Comparison of ENCODE assay signal across 1 cellular context in genomic region chr12:109880049-109880931, GRCh38.
TF ChIP-seq lines count a peak whose summit lies in the region.

TSS of gene GLTP (minus strand) at chr12:109880541. CDS start at chr12:109880374, 167 bp downstream.

TF ChIP-seq in HEK293, 187 proteins besides CTCF, POLR2A, EP300 and RAD21 (continued from another document and continues in another):
- TF ChIP-seq, protein P1, sequence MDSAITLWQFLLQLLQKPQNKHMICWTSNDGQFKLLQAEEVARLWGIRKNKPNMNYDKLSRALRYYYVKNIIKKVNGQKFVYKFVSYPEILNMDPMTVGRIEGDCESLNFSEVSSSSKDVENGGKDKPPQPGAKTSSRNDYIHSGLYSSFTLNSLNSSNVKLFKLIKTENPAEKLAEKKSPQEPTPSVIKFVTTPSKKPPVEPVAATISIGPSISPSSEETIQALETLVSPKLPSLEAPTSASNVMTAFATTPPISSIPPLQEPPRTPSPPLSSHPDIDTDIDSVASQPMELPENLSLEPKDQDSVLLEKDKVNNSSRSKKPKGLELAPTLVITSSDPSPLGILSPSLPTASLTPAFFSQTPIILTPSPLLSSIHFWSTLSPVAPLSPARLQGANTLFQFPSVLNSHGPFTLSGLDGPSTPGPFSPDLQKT (IDR thresholded peaks at IDR 0.05; ENCODE audit: borderline replicate concordance, low read depth, low read length), result peak; percentile 51; the same call in 1 of the 2 replicates
- TF ChIP-seq BCL11A (tag by site-specific recombination; IDR thresholded peaks at IDR 0.05; ENCODE audit: low read depth) (no peak), ZNF776 (tag by site-specific recombination; IDR thresholded peaks at IDR 0.05; ENCODE audit: borderline replicate concordance) (no peak), ZBTB17 (tag by site-specific recombination; IDR thresholded peaks at IDR 0.05) (peak; percentile 24; the same call in 1 of the 2 replicates), KLF7 (tag by site-specific recombination; IDR thresholded peaks at IDR 0.05; ENCODE audit: borderline replicate concordance) (no peak), ZBTB7A (tag by site-specific recombination; IDR thresholded peaks at IDR 0.05; ENCODE audit: low read depth) (peak; percentile 59; the same call in 1 of the 2 replicates), ZNF148 (tag by site-specific recombination; IDR thresholded peaks at IDR 0.05; ENCODE audit: borderline replicate concordance) (no peak), ZEB2 (tag by site-specific recombination; IDR thresholded peaks at IDR 0.05) (peak; percentile 22; the same call in 1 of the 2 replicates), GLI4 (tag by site-specific recombination; IDR thresholded peaks at IDR 0.05) (no peak), ZNF785 (tag by site-specific recombination; IDR thresholded peaks at IDR 0.05) (no peak), ZNF530 (tag by site-specific recombination; IDR thresholded peaks at IDR 0.05; ENCODE audit: low read depth) (no peak), ZNF404 (tag by site-specific recombination; IDR thresholded peaks at IDR 0.05) (no peak), ZIC2 (tag by site-specific recombination; IDR thresholded peaks at IDR 0.05) (no peak), SETDB1 (IDR thresholded peaks at IDR 0.05; ENCODE audit: insufficient read length, low read length) (no peak), ZNF174 (tag by site-specific recombination; IDR thresholded peaks at IDR 0.05) (no peak), TCF7L2 (IDR thresholded peaks at IDR 0.05; ENCODE audit: borderline replicate concordance, low read depth, low read length) (no peak), ZBTB1 (tag by site-specific recombination; IDR thresholded peaks at IDR 0.05) (no peak), KLF16 (tag by site-specific recombination; IDR thresholded peaks at IDR 0.05) (peak; percentile 67), KLF9 (tag by site-specific recombination; IDR thresholded peaks at IDR 0.05; ENCODE audit: low read depth) (peak; percentile 49; the same call in 1 of the 2 replicates), SP3 (tag by site-specific recombination; IDR thresholded peaks at IDR 0.05) (peak; percentile 31; the same call in 1 of the 2 replicates), ZBTB8A (tag by site-specific recombination; IDR thresholded peaks at IDR 0.05) (peak; percentile 83), SALL2 (tag by site-specific recombination; IDR thresholded peaks at IDR 0.05; ENCODE audit: borderline replicate concordance) (no peak), ZNF580 (tag by site-specific recombination; IDR thresholded peaks at IDR 0.05) (no peak), REPIN1 (tag by site-specific recombination; IDR thresholded peaks at IDR 0.05; ENCODE audit: low read depth) (no peak), PRDM4 (tag by site-specific recombination; IDR thresholded peaks at IDR 0.05) (no peak), ZNF621 (tag by site-specific recombination; IDR thresholded peaks at IDR 0.05) (no peak), ZNF76 (tag by site-specific recombination; IDR thresholded peaks at IDR 0.05; ENCODE audit: borderline replicate concordance, low read depth) (peak; percentile 43; the same call in 1 of the 2 replicates), ZNF366 (tag by site-specific recombination; conservative IDR thresholded peaks at IDR 0.05) (no peak), ZNF433 (tag by site-specific recombination; IDR thresholded peaks at IDR 0.05; ENCODE audit: low read depth) (no peak), ZNF133 (tag by site-specific recombination; IDR thresholded peaks at IDR 0.05) (0 out of 2 replicates have a peak, but pooled peaks have one; percentile 11), ZNF692 (tag by site-specific recombination; IDR thresholded peaks at IDR 0.05) (no peak), BCL11B (tag by site-specific recombination; IDR thresholded peaks at IDR 0.05; ENCODE audit: low read depth) (no peak)
- TF ChIP-seq, protein P2, sequence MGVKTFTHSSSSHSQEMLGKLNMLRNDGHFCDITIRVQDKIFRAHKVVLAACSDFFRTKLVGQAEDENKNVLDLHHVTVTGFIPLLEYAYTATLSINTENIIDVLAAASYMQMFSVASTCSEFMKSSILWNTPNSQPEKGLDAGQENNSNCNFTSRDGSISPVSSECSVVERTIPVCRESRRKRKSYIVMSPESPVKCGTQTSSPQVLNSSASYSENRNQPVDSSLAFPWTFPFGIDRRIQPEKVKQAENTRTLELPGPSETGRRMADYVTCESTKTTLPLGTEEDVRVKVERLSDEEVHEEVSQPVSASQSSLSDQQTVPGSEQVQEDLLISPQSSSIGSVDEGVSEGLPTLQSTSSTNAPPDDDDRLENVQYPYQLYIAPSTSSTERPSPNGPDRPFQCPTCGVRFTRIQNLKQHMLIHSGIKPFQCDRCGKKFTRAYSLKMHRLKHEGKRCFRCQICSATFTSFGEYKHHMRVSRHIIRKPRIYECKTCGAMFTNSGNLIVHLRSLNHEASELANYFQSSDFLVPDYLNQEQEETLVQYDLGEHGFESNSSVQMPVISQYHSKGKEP (tag by site-specific recombination; IDR thresholded peaks at IDR 0.05), result no peak
- TF ChIP-seq, protein P3, sequence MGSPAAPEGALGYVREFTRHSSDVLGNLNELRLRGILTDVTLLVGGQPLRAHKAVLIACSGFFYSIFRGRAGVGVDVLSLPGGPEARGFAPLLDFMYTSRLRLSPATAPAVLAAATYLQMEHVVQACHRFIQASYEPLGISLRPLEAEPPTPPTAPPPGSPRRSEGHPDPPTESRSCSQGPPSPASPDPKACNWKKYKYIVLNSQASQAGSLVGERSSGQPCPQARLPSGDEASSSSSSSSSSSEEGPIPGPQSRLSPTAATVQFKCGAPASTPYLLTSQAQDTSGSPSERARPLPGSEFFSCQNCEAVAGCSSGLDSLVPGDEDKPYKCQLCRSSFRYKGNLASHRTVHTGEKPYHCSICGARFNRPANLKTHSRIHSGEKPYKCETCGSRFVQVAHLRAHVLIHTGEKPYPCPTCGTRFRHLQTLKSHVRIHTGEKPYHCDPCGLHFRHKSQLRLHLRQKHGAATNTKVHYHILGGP (tag by site-specific recombination; IDR thresholded peaks at IDR 0.05), result no peak
- TF ChIP-seq, protein P4, sequence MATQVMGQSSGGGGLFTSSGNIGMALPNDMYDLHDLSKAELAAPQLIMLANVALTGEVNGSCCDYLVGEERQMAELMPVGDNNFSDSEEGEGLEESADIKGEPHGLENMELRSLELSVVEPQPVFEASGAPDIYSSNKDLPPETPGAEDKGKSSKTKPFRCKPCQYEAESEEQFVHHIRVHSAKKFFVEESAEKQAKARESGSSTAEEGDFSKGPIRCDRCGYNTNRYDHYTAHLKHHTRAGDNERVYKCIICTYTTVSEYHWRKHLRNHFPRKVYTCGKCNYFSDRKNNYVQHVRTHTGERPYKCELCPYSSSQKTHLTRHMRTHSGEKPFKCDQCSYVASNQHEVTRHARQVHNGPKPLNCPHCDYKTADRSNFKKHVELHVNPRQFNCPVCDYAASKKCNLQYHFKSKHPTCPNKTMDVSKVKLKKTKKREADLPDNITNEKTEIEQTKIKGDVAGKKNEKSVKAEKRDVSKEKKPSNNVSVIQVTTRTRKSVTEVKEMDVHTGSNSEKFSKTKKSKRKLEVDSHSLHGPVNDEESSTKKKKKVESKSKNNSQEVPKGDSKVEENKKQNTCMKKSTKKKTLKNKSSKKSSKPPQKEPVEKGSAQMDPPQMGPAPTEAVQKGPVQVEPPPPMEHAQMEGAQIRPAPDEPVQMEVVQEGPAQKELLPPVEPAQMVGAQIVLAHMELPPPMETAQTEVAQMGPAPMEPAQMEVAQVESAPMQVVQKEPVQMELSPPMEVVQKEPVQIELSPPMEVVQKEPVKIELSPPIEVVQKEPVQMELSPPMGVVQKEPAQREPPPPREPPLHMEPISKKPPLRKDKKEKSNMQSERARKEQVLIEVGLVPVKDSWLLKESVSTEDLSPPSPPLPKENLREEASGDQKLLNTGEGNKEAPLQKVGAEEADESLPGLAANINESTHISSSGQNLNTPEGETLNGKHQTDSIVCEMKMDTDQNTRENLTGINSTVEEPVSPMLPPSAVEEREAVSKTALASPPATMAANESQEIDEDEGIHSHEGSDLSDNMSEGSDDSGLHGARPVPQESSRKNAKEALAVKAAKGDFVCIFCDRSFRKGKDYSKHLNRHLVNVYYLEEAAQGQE (tag by site-specific recombination; IDR thresholded peaks at IDR 0.05), result no peak
- TF ChIP-seq, protein P5, sequence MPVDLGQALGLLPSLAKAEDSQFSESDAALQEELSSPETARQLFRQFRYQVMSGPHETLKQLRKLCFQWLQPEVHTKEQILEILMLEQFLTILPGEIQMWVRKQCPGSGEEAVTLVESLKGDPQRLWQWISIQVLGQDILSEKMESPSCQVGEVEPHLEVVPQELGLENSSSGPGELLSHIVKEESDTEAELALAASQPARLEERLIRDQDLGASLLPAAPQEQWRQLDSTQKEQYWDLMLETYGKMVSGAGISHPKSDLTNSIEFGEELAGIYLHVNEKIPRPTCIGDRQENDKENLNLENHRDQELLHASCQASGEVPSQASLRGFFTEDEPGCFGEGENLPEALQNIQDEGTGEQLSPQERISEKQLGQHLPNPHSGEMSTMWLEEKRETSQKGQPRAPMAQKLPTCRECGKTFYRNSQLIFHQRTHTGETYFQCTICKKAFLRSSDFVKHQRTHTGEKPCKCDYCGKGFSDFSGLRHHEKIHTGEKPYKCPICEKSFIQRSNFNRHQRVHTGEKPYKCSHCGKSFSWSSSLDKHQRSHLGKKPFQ (tag by site-specific recombination; IDR thresholded peaks at IDR 0.05), result no peak
- TF ChIP-seq, protein P6, sequence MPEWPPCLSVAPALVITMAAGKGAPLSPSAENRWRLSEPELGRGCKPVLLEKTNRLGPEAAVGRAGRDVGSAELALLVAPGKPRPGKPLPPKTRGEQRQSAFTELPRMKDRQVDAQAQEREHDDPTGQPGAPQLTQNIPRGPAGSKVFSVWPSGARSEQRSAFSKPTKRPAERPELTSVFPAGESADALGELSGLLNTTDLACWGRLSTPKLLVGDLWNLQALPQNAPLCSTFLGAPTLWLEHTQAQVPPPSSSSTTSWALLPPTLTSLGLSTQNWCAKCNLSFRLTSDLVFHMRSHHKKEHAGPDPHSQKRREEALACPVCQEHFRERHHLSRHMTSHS (tag by site-specific recombination; IDR thresholded peaks at IDR 0.05), result no peak
- TF ChIP-seq, protein P7, sequence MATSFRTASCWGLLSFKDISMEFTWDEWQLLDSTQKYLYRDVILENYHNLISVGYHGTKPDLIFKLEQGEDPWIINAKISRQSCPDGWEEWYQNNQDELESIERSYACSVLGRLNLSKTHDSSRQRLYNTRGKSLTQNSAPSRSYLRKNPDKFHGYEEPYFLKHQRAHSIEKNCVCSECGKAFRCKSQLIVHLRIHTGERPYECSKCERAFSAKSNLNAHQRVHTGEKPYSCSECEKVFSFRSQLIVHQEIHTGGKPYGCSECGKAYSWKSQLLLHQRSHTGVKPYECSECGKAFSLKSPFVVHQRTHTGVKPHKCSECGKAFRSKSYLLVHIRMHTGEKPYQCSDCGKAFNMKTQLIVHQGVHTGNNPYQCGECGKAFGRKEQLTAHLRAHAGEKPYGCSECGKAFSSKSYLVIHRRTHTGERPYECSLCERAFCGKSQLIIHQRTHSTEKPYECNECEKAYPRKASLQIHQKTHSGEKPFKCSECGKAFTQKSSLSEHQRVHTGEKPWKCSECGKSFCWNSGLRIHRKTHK (tag by site-specific recombination; IDR thresholded peaks at IDR 0.05), result no peak
